In genomic region chr4:4248036-4248884, GRCh38 we compare ENCODE assay signal across 8 cellular contexts. TPM values are rescaled to one million over a fixed set of nuclear protein-coding genes. Genes with fewer than 3 reads are reported as not detected.
DNase-seq lines count a peak whose midpoint lies in the region; ATAC-seq and TF ChIP-seq lines count a peak whose summit lies in the region.

TSS of gene TMEM128 (minus strand) at chr4:4248223. CDS start at chr4:4248202, 21 bp downstream.

- no peaks in the 10 kb centered on the region for H3K9me2 ChIP-seq in MM.1S (replicated peaks; ENCODE audit: insufficient read depth, low read length)

- H3K36me3 ChIP-seq in HAP-1 (replicated peaks) (peaks cover 28% of the 10 kb centered on the region), MM.1S (replicated peaks; ENCODE audit: insufficient read depth, low read length) (no peaks in the 10 kb centered on the region), SJSA1 (peaks cover 30% of the 10 kb centered on the region), neuron (ENCODE audit: insufficient read depth, low read length) (peaks cover 25% of the 10 kb centered on the region), subcutaneous abdominal adipose tissue (ENCODE audit: control insufficient read depth in 5 of 5, insufficient read depth in 5 of 5, low read length in 5 of 5) (peaks cover 4 to 24% (median 22%) of the 10 kb centered on the region in 5 donors)

- 0 out of 2 replicates have a peak, but pooled peaks have one; percentile 7 for TF ChIP-seq CTCF in MM.1S (IDR thresholded peaks at IDR 0.05; ENCODE audit: low read length)
- TF ChIP-seq CTCF in foreskin keratinocyte (conservative IDR thresholded peaks at IDR 0.05) = peak; percentile 23

- in situ Hi-C loops in HAP-1 (cut with MboI; ENCODE audit: low sequenced_read_pairs) = no loop called here

- no peaks in the 10 kb centered on the region for H4K20me1 ChIP-seq in MM.1S (ENCODE audit: insufficient read depth, low read length)

- peak within 1 kb of the TSS; percentile 74 for H3K4me3 ChIP-seq in HAP-1
- peak within 1 kb of the TSS; percentile 81 for H3K4me3 ChIP-seq in MM.1S (ENCODE audit: low read length)
- peak within 1 kb of the TSS; percentile 83 for H3K4me3 ChIP-seq in SJSA1
- H3K4me3 ChIP-seq in neuron (ENCODE audit: low read length) = peak within 1 kb of the TSS; percentile 62
- H3K4me3 ChIP-seq in subcutaneous abdominal adipose tissue (ENCODE audit: low read depth in 1 of 5, low read length in 5 of 5) = peak within 1 kb of the TSS; percentile 74 to 93 (median 87)

- H3K9me3 ChIP-seq in HAP-1 (no peaks in the 10 kb centered on the region), MM.1S (replicated peaks; ENCODE audit: insufficient read depth, low read length) (no peaks in the 10 kb centered on the region), SJSA1 (replicated peaks) (no peaks in the 10 kb centered on the region), neuron (ENCODE audit: low read length) (no peaks in the 10 kb centered on the region), subcutaneous abdominal adipose tissue (ENCODE audit: control insufficient read depth in 5 of 5, low read length in 5 of 5) (no peaks in the 10 kb centered on the region)

- H3K27me3 ChIP-seq in HAP-1 (ENCODE audit: low read depth) (no peaks in the 10 kb centered on the region), MM.1S (replicated peaks; ENCODE audit: insufficient read depth, low read length) (peaks cover 14% of the 10 kb centered on the region), SJSA1 (replicated peaks) (0 out of 2 replicates have a peak, but pooled peaks cover 5% of the 10 kb centered on the region), foreskin keratinocyte (no peaks in the 10 kb centered on the region), neuron (ENCODE audit: insufficient read depth, low read length) (no peaks in the 10 kb centered on the region), subcutaneous abdominal adipose tissue (ENCODE audit: control insufficient read depth in 5 of 5, insufficient read depth in 4 of 5, low read length in 5 of 5) (peaks cover 0 to 4% (median 2%) of the 10 kb centered on the region in 5 donors)

- H3F3A ChIP-seq in MM.1S (ENCODE audit: insufficient read depth, low read length) = no peaks in the 10 kb centered on the region

- peak within 1 kb of the TSS; percentile 75; the same call in 1 of the 2 replicates for H3K27ac ChIP-seq in MM.1S (ENCODE audit: low read length)
- peak within 1 kb of the TSS; percentile 87 for H3K27ac ChIP-seq in SJSA1
- peak within 1 kb of the TSS; percentile 87 for H3K27ac ChIP-seq in foreskin keratinocyte
- H3K27ac ChIP-seq in subcutaneous abdominal adipose tissue (ENCODE audit: low read depth, low read length) = peak within 1 kb of the TSS; percentile 93

- H2AFZ ChIP-seq in MM.1S (ENCODE audit: low read length) (peak within 1 kb of the TSS; percentile 98), neuron (ENCODE audit: low read depth, low read length) (peak within 1 kb of the TSS; percentile 65)

- H3K9ac ChIP-seq in MM.1S (ENCODE audit: low read length) = peak within 1 kb of the TSS; percentile 79
- peak within 1 kb of the TSS; percentile 74 to 95 (median 90) for H3K9ac ChIP-seq in subcutaneous abdominal adipose tissue (ENCODE audit: low read length in 5 of 5)

- H3K4me1 ChIP-seq in HAP-1 = peaks cover 7% of the 10 kb centered on the region
- H3K4me1 ChIP-seq in MM.1S (ENCODE audit: low read length) = 0 out of 2 replicates have a peak, but pooled peaks cover 4% of the 10 kb centered on the region
- H3K4me1 ChIP-seq in SJSA1 (replicated peaks) = peaks cover 15% of the 10 kb centered on the region
- H3K4me1 ChIP-seq in foreskin keratinocyte = peaks cover 6% of the 10 kb centered on the region
- H3K4me1 ChIP-seq in neuron (ENCODE audit: insufficient read depth, low read length) = peaks cover 11% of the 10 kb centered on the region
- H3K4me1 ChIP-seq in subcutaneous abdominal adipose tissue (ENCODE audit: control insufficient read depth in 5 of 5, insufficient read depth in 5 of 5, low read length in 5 of 5) = peaks cover 6 to 20% (median 18%) of the 10 kb centered on the region in 5 donors

- ATAC-seq in foreskin keratinocyte = peak; percentile 94

- H3K79me2 ChIP-seq in MM.1S (ENCODE audit: low read length) = peaks cover 7% of the 10 kb centered on the region; the same call in 1 of the 2 replicates

- peak within 1 kb of the TSS; percentile 97 for H3K4me2 ChIP-seq in MM.1S (ENCODE audit: low read depth, low read length)

- peak; percentile 84 for DNase-seq in GDM1 (lab: John Stamatoyannopoulos, UW)
- DNase-seq in HAP-1 (ENCODE audit: low spot score in 2 of 2) = peak; percentile 86 to 94
- DNase-seq in MM.1S = peak; percentile 95
- DNase-seq in SJSA1 (ENCODE audit: low read depth in 1 of 2, low spot score in 2 of 2) = peak; percentile 94 to 95
- DNase-seq in activated naive CD4-positive, alpha-beta T cell (lab: John Stamatoyannopoulos, UW) = peak; percentile 77 to 88 (median 86)
- peak; percentile 84 to 88 for DNase-seq in foreskin keratinocyte

RNA-seq across cellular contexts. Expression of gene TMEM128, which starts in this region (rescaled TPM):
- 50.8 and 60.2 TPM in 2 replicates for total RNA-seq in SJSA1 (2014; rRNA removed; shearing (Covaris generic))
- 18.1 and 23.5 TPM in 2 replicates for total RNA-seq in foreskin keratinocyte
- 19.2 and 22.8 TPM in 2 replicates for polyA plus RNA-seq in foreskin keratinocyte

Comparison
In these comparisons a context has a peak if more than half of its experiments do, and no peak if none do; other contexts are left out.
1. Peak in every context shown above with its lines: DNase-seq, ATAC-seq, H3K4me3 ChIP-seq and H3K27ac ChIP-seq.